1 cellular context compared by ENCODE assay signal in the genomic region with DNA sequence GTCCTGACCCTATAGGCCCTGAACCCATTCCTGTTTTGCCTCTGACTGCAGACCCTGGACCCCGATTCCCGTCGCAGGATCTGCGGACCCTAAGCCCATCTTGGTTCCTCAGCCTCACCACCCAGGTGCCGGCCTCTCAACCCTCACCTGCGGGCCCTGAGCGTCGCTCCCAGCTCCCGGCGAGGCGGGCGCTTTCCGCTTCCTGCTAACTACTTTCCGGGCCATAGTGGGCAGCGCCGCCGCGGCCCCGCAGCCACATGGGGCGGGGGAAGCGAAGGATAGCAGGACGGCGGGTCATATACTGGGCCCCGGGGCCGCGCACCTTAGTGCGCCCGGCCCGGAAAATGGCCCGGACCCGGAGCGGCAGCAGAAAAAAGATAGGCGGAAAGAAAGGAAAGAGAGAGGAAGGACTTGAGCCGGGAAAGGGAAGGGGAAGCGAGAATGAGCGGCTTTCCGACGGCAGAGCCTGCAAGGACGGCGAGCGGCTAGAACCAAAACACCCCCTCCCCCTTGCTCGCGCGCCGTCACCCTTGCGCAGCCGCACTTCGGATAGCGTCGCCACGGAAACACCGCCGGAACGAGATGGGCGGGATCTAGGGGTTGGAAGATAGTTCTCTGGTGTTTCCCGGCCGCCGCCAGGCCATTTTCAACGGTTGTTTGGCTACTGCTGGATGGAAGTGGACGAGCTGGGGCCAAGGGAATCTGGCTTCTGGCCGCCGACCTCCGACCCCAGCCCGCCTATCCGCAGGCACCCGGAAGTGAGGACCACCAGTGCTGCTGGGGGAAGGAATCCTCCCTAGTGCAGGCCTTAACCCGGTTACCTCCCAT.
TF ChIP-seq lines count a peak whose summit lies in the region.

A gene (minus strand): TSS at position 492 of the 828 bp plus-strand sequence. CDS start 267 bp downstream, at position 225.

TF ChIP-seq in SK-N-SH treated with all-trans-retinoic acid at 6 μM for 48 hours, 23 proteins besides CTCF, POLR2A, EP300 and RAD21 (continued from another document):
- TF ChIP-seq, protein P1, sequence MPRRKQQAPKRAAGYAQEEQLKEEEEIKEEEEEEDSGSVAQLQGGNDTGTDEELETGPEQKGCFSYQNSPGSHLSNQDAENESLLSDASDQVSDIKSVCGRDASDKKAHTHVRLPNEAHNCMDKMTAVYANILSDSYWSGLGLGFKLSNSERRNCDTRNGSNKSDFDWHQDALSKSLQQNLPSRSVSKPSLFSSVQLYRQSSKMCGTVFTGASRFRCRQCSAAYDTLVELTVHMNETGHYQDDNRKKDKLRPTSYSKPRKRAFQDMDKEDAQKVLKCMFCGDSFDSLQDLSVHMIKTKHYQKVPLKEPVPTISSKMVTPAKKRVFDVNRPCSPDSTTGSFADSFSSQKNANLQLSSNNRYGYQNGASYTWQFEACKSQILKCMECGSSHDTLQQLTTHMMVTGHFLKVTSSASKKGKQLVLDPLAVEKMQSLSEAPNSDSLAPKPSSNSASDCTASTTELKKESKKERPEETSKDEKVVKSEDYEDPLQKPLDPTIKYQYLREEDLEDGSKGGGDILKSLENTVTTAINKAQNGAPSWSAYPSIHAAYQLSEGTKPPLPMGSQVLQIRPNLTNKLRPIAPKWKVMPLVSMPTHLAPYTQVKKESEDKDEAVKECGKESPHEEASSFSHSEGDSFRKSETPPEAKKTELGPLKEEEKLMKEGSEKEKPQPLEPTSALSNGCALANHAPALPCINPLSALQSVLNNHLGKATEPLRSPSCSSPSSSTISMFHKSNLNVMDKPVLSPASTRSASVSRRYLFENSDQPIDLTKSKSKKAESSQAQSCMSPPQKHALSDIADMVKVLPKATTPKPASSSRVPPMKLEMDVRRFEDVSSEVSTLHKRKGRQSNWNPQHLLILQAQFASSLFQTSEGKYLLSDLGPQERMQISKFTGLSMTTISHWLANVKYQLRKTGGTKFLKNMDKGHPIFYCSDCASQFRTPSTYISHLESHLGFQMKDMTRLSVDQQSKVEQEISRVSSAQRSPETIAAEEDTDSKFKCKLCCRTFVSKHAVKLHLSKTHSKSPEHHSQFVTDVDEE (CRISPR knock-in tag; IDR thresholded peaks at IDR 0.05), result no peak
- no peak for TF ChIP-seq GLIS3 (CRISPR knock-in tag; IDR thresholded peaks at IDR 0.05)
- TF ChIP-seq PPARA (CRISPR knock-in tag; IDR thresholded peaks at IDR 0.05; ENCODE audit: borderline replicate concordance), result no peak
- no peak for TF ChIP-seq ZNF8 (CRISPR knock-in tag; IDR thresholded peaks at IDR 0.05)
- no peak for TF ChIP-seq ZNF70 (CRISPR knock-in tag; IDR thresholded peaks at IDR 0.05)
- TF ChIP-seq, protein P2, sequence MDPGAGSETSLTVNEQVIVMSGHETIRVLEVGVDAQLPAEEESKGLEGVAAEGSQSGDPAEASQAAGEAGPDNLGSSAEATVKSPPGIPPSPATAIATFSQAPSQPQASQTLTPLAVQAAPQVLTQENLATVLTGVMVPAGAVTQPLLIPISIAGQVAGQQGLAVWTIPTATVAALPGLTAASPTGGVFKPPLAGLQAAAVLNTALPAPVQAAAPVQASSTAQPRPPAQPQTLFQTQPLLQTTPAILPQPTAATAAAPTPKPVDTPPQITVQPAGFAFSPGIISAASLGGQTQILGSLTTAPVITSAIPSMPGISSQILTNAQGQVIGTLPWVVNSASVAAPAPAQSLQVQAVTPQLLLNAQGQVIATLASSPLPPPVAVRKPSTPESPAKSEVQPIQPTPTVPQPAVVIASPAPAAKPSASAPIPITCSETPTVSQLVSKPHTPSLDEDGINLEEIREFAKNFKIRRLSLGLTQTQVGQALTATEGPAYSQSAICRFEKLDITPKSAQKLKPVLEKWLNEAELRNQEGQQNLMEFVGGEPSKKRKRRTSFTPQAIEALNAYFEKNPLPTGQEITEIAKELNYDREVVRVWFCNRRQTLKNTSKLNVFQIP (CRISPR knock-in tag; IDR thresholded peaks at IDR 0.05; ENCODE audit: borderline replicate concordance, low read depth), result no peak
- no peak for TF ChIP-seq BACH2 (CRISPR knock-in tag; IDR thresholded peaks at IDR 0.05; ENCODE audit: borderline replicate concordance)
- TF ChIP-seq ZFP3 (CRISPR knock-in tag; IDR thresholded peaks at IDR 0.05), result no peak
- TF ChIP-seq, protein P3, sequence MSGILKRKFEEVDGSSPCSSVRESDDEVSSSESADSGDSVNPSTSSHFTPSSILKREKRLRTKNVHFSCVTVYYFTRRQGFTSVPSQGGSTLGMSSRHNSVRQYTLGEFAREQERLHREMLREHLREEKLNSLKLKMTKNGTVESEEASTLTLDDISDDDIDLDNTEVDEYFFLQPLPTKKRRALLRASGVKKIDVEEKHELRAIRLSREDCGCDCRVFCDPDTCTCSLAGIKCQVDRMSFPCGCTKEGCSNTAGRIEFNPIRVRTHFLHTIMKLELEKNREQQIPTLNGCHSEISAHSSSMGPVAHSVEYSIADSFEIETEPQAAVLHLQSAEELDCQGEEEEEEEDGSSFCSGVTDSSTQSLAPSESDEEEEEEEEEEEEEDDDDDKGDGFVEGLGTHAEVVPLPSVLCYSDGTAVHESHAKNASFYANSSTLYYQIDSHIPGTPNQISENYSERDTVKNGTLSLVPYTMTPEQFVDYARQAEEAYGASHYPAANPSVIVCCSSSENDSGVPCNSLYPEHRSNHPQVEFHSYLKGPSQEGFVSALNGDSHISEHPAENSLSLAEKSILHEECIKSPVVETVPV (CRISPR knock-in tag; IDR thresholded peaks at IDR 0.05), result no peak
- TF ChIP-seq ZC3H10 (CRISPR knock-in tag; IDR thresholded peaks at IDR 0.05), result no peak
